Comparison of ENCODE assay signal across 14 cellular contexts in genomic region chr22:27986459-27986858, GRCh38.
A peak's percentile ranks its signal among the peaks of the same experiment; 100 is the strongest.
DNase-seq lines count a peak whose midpoint lies in the region; ATAC-seq and TF ChIP-seq lines count a peak whose summit lies in the region.
"Had no signal": no experiment of that assay in that cellular context is flagged by ENCODE, and none has a peak within 500 bp of the region (broad histone marks: within the 10 kb centered on the region; RNA-seq: fewer than 3 reads in every experiment).

No MANE protein-coding gene starts in this region.

- intact Hi-C loops in Caco-2 (cut with micrococcal nuclease; ENCODE audit: unreplicated experiment): no loop called here

- H3K4me3 ChIP-seq in Caco-2 (ENCODE audit: low read depth, low read length): no peak overlapping the region
- H3K4me3 ChIP-seq in mesenchymal stem cell (ENCODE audit: insufficient read depth in 1 of 2, low read depth in 1 of 2, low read length in 2 of 2): no peak overlapping the region
- H3K4me3 ChIP-seq: BLaER1 treated with 17β-estradiol and CSF1 and Interleukin-3, amounts not matched to agents 10 nM and 100 nM had no signal

- H3K36me3 ChIP-seq in Caco-2 (ENCODE audit: control insufficient read depth, insufficient read depth, low read length): no peaks in the 10 kb centered on the region
- peaks cover 56 to 77% of the 10 kb centered on the region in 2 experiments for H3K36me3 ChIP-seq in mesenchymal stem cell (ENCODE audit: control insufficient read depth in 1 of 2, insufficient read depth in 2 of 2, low read depth in 1 of 2, low read length in 2 of 2)

- no peak overlapping the region for H3K27ac ChIP-seq in mesenchymal stem cell (ENCODE audit: low read length, poor library complexity, severe bottlenecking)
- H3K27ac ChIP-seq: BLaER1 treated with 17β-estradiol and CSF1 and Interleukin-3, amounts not matched to agents 10 nM and 100 nM; RWPE1 had no signal

- no peak overlapping the region for H2BK15ac ChIP-seq in mesenchymal stem cell (ENCODE audit: low read depth, poor library complexity, severe bottlenecking)

- H3K4me3 Mint-ChIP-seq in Caco-2 (ENCODE audit: unreplicated experiment): no peak overlapping the region
- no peak overlapping the region for H3K4me3 Mint-ChIP-seq in central memory CD8-positive, alpha-beta T cell

- peak overlapping the region; percentile 55 for H3K27ac Mint-ChIP-seq in Caco-2 (ENCODE audit: unreplicated experiment)
- peak overlapping the region; percentile 55 for H3K27ac Mint-ChIP-seq in central memory CD8-positive, alpha-beta T cell (ENCODE audit: low read depth)

- no peaks in the 10 kb centered on the region for H3K27me3 Mint-ChIP-seq in Caco-2 (ENCODE audit: insufficient read depth, unreplicated experiment)
- H3K27me3 Mint-ChIP-seq in central memory CD8-positive, alpha-beta T cell: no peaks in the 10 kb centered on the region

- peaks cover 7% of the 10 kb centered on the region for H3K79me1 ChIP-seq in mesenchymal stem cell (replicated peaks; ENCODE audit: low read length, poor library complexity, severe bottlenecking)

- H3K4ac ChIP-seq in mesenchymal stem cell (ENCODE audit: low read depth in 1 of 2, low read length in 2 of 2): no peak overlapping the region

- TF ChIP-seq CTCF in Caco-2 (IDR thresholded peaks at IDR 0.05; ENCODE audit: insufficient read depth in 1 of 2, low read depth in 1 of 2, low read length in 1 of 2, severe bottlenecking in 1 of 2, unreplicated experiment in 1 of 2): no peak

- WGBS in mesenchymal stem cell: 39% methylated on average over 3 of the region's 5 CpGs

- H3K18ac ChIP-seq in mesenchymal stem cell (ENCODE audit: low read depth in 1 of 2, low read length in 2 of 2): no peak overlapping the region

- H3K27me3 ChIP-seq in Caco-2 (replicated peaks; ENCODE audit: control insufficient read depth, insufficient read depth, low read length): no peaks in the 10 kb centered on the region
- H3K27me3 ChIP-seq in mesenchymal stem cell (ENCODE audit: control insufficient read depth in 1 of 2, insufficient read depth in 1 of 2, low read length in 2 of 2): no peaks in the 10 kb centered on the region
- H3K27me3 ChIP-seq: BLaER1 treated with 17β-estradiol and CSF1 and Interleukin-3, amounts not matched to agents 10 nM and 100 nM had no signal

- H3K4me1 ChIP-seq in Caco-2 (no peaks in the 10 kb centered on the region), mesenchymal stem cell (ENCODE audit: control insufficient read depth, insufficient read depth, low read depth, low read length) (peaks cover 23% of the 10 kb centered on the region)

- H3K9me3 ChIP-seq in Caco-2 (no peaks in the 10 kb centered on the region), mesenchymal stem cell (ENCODE audit: control insufficient read depth, low read length) (no peaks in the 10 kb centered on the region)
- H3K9me3 ChIP-seq: BLaER1 treated with 17β-estradiol and CSF1 and Interleukin-3, amounts not matched to agents 10 nM and 100 nM had no signal

- POLR2A ChIA-PET in Caco-2 (lab: Charles Lee): no interaction called here

- no peak overlapping the region for H3K23ac ChIP-seq in mesenchymal stem cell (ENCODE audit: low read length in 2 of 2)

- BruUV-seq in Caco-2 (replicated peaks; lab: Mats Ljungman, UMichigan): no TSS peak

- no peak overlapping the region for H2BK5ac ChIP-seq in mesenchymal stem cell (ENCODE audit: low read depth, low read length, poor library complexity, severe bottlenecking)

- no peak overlapping the region for H2AFZ ChIP-seq in mesenchymal stem cell (ENCODE audit: low read depth, low read length)

- no peaks in the 10 kb centered on the region for H3K9me3 Mint-ChIP-seq in Caco-2 (ENCODE audit: unreplicated experiment)
- H3K9me3 Mint-ChIP-seq in central memory CD8-positive, alpha-beta T cell: no peaks in the 10 kb centered on the region

- no peak overlapping the region for H3K4me2 ChIP-seq in mesenchymal stem cell (ENCODE audit: low read length, poor library complexity, severe bottlenecking)

- peak; percentile 30 for DNase-seq in activated CD8-positive, alpha-beta memory T cell treated with anti-CD3 and anti-CD28 coated beads for 24 hours
- DNase-seq in activated CD8-positive, alpha-beta memory T cell treated with anti-CD3 and anti-CD28 coated beads, Interleukin-2, amount 50 U/mL, for 48 hours: no peak
- DNase-seq in Caco-2: no peak
- no peak for DNase-seq in central memory CD8-positive, alpha-beta T cell (ENCODE audit: low spot score in 2 of 2)
- peak; percentile 56 for DNase-seq in mesenchymal stem cell
- DNase-seq: HCEC 1CT, NCI-H1048, NCI-H345, NCI-H526 treated with DMSO at 0.1 percent for 48 hours had no signal

- no peaks in the 10 kb centered on the region for H3K4me1 Mint-ChIP-seq in Caco-2 (ENCODE audit: low read depth, unreplicated experiment)
- H3K4me1 Mint-ChIP-seq in central memory CD8-positive, alpha-beta T cell: no peaks in the 10 kb centered on the region

- H2BK12ac ChIP-seq in mesenchymal stem cell (ENCODE audit: low read length in 2 of 2): no peak overlapping the region

- H3K14ac ChIP-seq in mesenchymal stem cell (ENCODE audit: low read length in 2 of 2): no peak overlapping the region

- CTCF ChIA-PET in Caco-2 (lab: Charles Lee): no interaction called here

- no peak overlapping the region for H3K9ac ChIP-seq in mesenchymal stem cell (ENCODE audit: low read length)
- H3K9ac ChIP-seq: BLaER1 treated with 17β-estradiol and CSF1 and Interleukin-3, amounts not matched to agents 10 nM and 100 nM had no signal

- ATAC-seq in central memory CD8-positive, alpha-beta T cell (replicated peaks; ENCODE audit: extremely low read depth, poor library complexity, severe bottlenecking): no peak
- no peak for ATAC-seq in HG02852 (IDR thresholded peaks at IDR 0.05; ENCODE audit: unreplicated experiment)
- ATAC-seq in GM19455 (IDR thresholded peaks at IDR 0.05; ENCODE audit: unreplicated experiment): no peak
- ATAC-seq in GM21576 (IDR thresholded peaks at IDR 0.05; ENCODE audit: unreplicated experiment): no peak

- H3K36me3 Mint-ChIP-seq in Caco-2 (ENCODE audit: insufficient read depth, unreplicated experiment): no peaks in the 10 kb centered on the region
- peaks cover 2% of the 10 kb centered on the region for H3K36me3 Mint-ChIP-seq in central memory CD8-positive, alpha-beta T cell (ENCODE audit: insufficient read depth)

- no peak overlapping the region for H4K91ac ChIP-seq in mesenchymal stem cell (ENCODE audit: low read length)

- no peak overlapping the region for H2BK120ac ChIP-seq in mesenchymal stem cell (ENCODE audit: low read depth, low read length)

- H4K8ac ChIP-seq in mesenchymal stem cell (ENCODE audit: low read length): no peak overlapping the region

- H2AK5ac ChIP-seq in mesenchymal stem cell (ENCODE audit: low read length, severe bottlenecking): no peak overlapping the region

Comparison
In these comparisons a context has a peak if more than half of its experiments do, and no peak if none do; other contexts are left out.
1. DNase-seq: peak in activated CD8-positive, alpha-beta memory T cell treated with anti-CD3 and anti-CD28 coated beads for 24 hours (single experiment) and mesenchymal stem cell (single experiment); none in activated CD8-positive, alpha-beta memory T cell treated with anti-CD3 and anti-CD28 coated beads, Interleukin-2, amount 50 U/mL, for 48 hours (single experiment), Caco-2 (0 of 2) and central memory CD8-positive, alpha-beta T cell (0 of 2).